Comparison of ENCODE assay signal across 14 cellular contexts in genomic region chr10:1094112-1095057, GRCh38. TPM values are rescaled to one million over a fixed set of nuclear protein-coding genes. Genes with fewer than 3 reads are reported as not detected.
DNase-seq lines count a peak whose midpoint lies in the region; ATAC-seq and TF ChIP-seq lines count a peak whose summit lies in the region.
"Had no signal": no experiment of that assay in that cellular context is flagged by ENCODE, and none has a peak within 500 bp of the region (broad histone marks: within the 10 kb centered on the region; RNA-seq: fewer than 3 reads in every experiment).

No MANE protein-coding gene starts in this region.

- H3K4me1 ChIP-seq in PC-3 (ENCODE audit: insufficient read depth, low read length) (no peaks in the 10 kb centered on the region), Peyer's patch (no peaks in the 10 kb centered on the region)
- H3K4me1 ChIP-seq: SJCRH30, upper lobe of right lung had no signal

- CTCF ChIA-PET in PC-3 (lab: Charles Lee) (no interaction called here), HEK293T (lab: Yijun Ruan, JAX) (no interaction called here)

- H3K4me3 ChIP-seq in PC-3 (ENCODE audit: low read length): no peak overlapping the region
- H3K4me3 ChIP-seq in Peyer's patch: no peak overlapping the region
- H3K4me3 ChIP-seq: SJCRH30, upper lobe of right lung had no signal

- H3K36me3 ChIP-seq in PC-3 (ENCODE audit: low read depth, low read length) (no peaks in the 10 kb centered on the region), Peyer's patch (peaks cover 0 to 82% (median 0%) of the 10 kb centered on the region in 3 donors)
- H3K36me3 ChIP-seq: SJCRH30 had no signal

- H3K4me2 ChIP-seq in PC-3 (ENCODE audit: low read length): no peak overlapping the region

- no peaks in the 10 kb centered on the region for H3K79me2 ChIP-seq in PC-3 (ENCODE audit: low read length)

- no peak for DNase-seq in activated CD4-positive, CD25-positive, alpha-beta regulatory T cell (lab: John Stamatoyannopoulos, UW)
- DNase-seq in amniotic epithelial cell (ENCODE audit: low read depth) (peak; percentile 19), PC-3 (no peak), HEK293T (ENCODE audit: extremely low spot score) (no peak), Peyer's patch (no peak)
- DNase-seq in stimulated activated CD8-positive, alpha-beta memory T cell treated with anti-CD3 and anti-CD28 coated beads, Interleukin-15, amount 100 ng/mL, for 48 hours (ENCODE audit: low read depth in 2 of 2): peak; percentile 63 to 77
- DNase-seq: caudate nucleus, kidney, NCI-H446 treated with DMSO at 0.1 percent for 48 hours, SJCRH30, upper lobe of right lung had no signal

- H3F3A ChIP-seq in PC-3 (ENCODE audit: low read length, unreplicated experiment): no peaks in the 10 kb centered on the region

- H2AFZ ChIP-seq in PC-3 (ENCODE audit: low read length): no peak overlapping the region

- peak; percentile 95 to 96 for ATAC-seq in activated CD4-positive, CD25-positive, alpha-beta regulatory T cell treated with anti-CD3 and anti-CD28 coated beads, Interleukin-2, amount 50 U/mL, for 24 hours
- ATAC-seq in HG03095 (IDR thresholded peaks at IDR 0.05; ENCODE audit: unreplicated experiment) (peak; percentile 69), PC-3 (no peak)
- ATAC-seq: upper lobe of right lung had no signal

- TF ChIP-seq POLR2A in Peyer's patch (IDR thresholded peaks at IDR 0.05): no peak

- POLR2A ChIA-PET in PC-3 (lab: Charles Lee; ENCODE audit: unreplicated experiment) (no interaction called here), HEK293T (lab: Yijun Ruan, JAX) (no interaction called here)

- H4K20me1 ChIP-seq in PC-3 (ENCODE audit: low read length): no peaks in the 10 kb centered on the region

- H3K9me2 ChIP-seq in PC-3 (replicated peaks; ENCODE audit: low read length): no peaks in the 10 kb centered on the region

- TF ChIP-seq CTCF in PC-3 (conservative IDR thresholded peaks at IDR 0.05; ENCODE audit: low read depth, low read length) (no peak), Peyer's patch (IDR thresholded peaks at IDR 0.05) (no peak)

- H3K27me3 ChIP-seq in PC-3 (ENCODE audit: low read length) (no peaks in the 10 kb centered on the region), Peyer's patch (no peaks in the 10 kb centered on the region)
- H3K27me3 ChIP-seq: SJCRH30, upper lobe of right lung had no signal

- H3K9ac ChIP-seq in PC-3 (ENCODE audit: low read length): no peak overlapping the region

- intact Hi-C loops in PC-3 (cut with micrococcal nuclease): no loop called here

- H3K27ac ChIP-seq in PC-3 (ENCODE audit: low read length) (no peak overlapping the region), Peyer's patch (no peak overlapping the region)
- H3K27ac ChIP-seq: 22Rv1, SJCRH30, upper lobe of right lung had no signal

- H3K9me3 ChIP-seq in PC-3 (ENCODE audit: low read length): no peaks in the 10 kb centered on the region
- no peaks in the 10 kb centered on the region for H3K9me3 ChIP-seq in Peyer's patch
- H3K9me3 ChIP-seq: SJCRH30, upper lobe of right lung had no signal

- BruUV-seq in PC-3 (replicated peaks; lab: Mats Ljungman, UMichigan): no TSS peak

TF ChIP-seq in HEK293T, 16 proteins besides CTCF, POLR2A, EP300 and RAD21:
- no peak for TF ChIP-seq ELF4 (IDR thresholded peaks at IDR 0.05)
- TF ChIP-seq FOXM1 (IDR thresholded peaks at IDR 0.05; ENCODE audit: borderline replicate concordance): no peak
- TF ChIP-seq, protein P1, sequence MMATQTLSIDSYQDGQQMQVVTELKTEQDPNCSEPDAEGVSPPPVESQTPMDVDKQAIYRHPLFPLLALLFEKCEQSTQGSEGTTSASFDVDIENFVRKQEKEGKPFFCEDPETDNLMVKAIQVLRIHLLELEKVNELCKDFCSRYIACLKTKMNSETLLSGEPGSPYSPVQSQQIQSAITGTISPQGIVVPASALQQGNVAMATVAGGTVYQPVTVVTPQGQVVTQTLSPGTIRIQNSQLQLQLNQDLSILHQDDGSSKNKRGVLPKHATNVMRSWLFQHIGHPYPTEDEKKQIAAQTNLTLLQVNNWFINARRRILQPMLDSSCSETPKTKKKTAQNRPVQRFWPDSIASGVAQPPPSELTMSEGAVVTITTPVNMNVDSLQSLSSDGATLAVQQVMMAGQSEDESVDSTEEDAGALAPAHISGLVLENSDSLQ (IDR thresholded peaks at IDR 0.05): no peak
- TF ChIP-seq FOXA1 (IDR thresholded peaks at IDR 0.05): no peak
- TF ChIP-seq SUZ12 (IDR thresholded peaks at IDR 0.05): no peak
- TF ChIP-seq FOXK2 (IDR thresholded peaks at IDR 0.05): no peak
- TF ChIP-seq CTBP1 (IDR thresholded peaks at IDR 0.05; ENCODE audit: borderline replicate concordance): no peak
- TF ChIP-seq BHLHE40 (IDR thresholded peaks at IDR 0.05; ENCODE audit: borderline replicate concordance): no peak
TF ChIP-seq in HEK293T: peak in this region for 0.

RNA-seq across cellular contexts. Expression of gene WDR37, which starts 38.2 kb away (rescaled TPM):
- total RNA-seq in PC-3 (2014; rRNA removed) (4.5 and 7.1 TPM in 2 replicates), Peyer's patch (10 to 100 TPM; 16.8 to 28.8 (median 22.3) TPM)

RNA-seq across cellular contexts. Expression of gene IDI1, which starts 45.5 kb away (rescaled TPM):
- total RNA-seq in PC-3 (2014; rRNA removed): 21.9 and 30.2 TPM in 2 replicates
- 10 to 100 TPM; 52.0 to 71.0 (median 60.5) TPM for total RNA-seq in Peyer's patch

Comparison
In these comparisons a context has a peak if more than half of its experiments do, and no peak if none do; other contexts are left out.
1. DNase-seq: peak in amniotic epithelial cell (single experiment) and stimulated activated CD8-positive, alpha-beta memory T cell treated with anti-CD3 and anti-CD28 coated beads, Interleukin-15, amount 100 ng/mL, for 48 hours (2 of 2); none in activated CD4-positive, CD25-positive, alpha-beta regulatory T cell (0 of 4), PC-3 (single experiment), HEK293T (single experiment) and Peyer's patch (0 of 3).